In the genomic region with DNA sequence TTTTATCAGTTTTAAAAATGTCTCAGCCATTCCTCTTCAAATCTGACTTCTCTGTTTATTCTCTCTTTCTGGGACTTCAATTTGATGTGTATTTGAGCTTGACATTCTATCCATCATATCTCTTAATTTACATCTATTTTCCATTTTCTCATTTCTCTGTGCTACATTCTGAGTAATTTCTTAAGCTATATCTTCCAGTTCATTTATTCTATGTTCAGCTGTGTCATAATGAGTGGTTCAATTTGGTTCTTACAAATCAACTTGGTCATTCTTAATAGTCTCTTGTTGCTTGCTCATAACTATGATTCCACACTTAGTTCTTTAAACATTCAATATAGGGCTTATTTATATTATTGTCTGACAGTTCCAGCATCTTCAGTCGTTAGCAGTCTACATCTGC, we compare ENCODE assay signal across 19 cellular contexts. TPM values are rescaled to one million over a fixed set of nuclear protein-coding genes. Genes with fewer than 3 reads are reported as not detected.
A peak's percentile ranks its signal among the peaks of the same experiment; 100 is the strongest.
DNase-seq lines count a peak whose midpoint lies in the region; ATAC-seq and TF ChIP-seq lines count a peak whose summit lies in the region.
"Had no signal": no experiment of that assay in that cellular context is flagged by ENCODE, and none has a peak within 500 bp of the region (broad histone marks: within the 10 kb centered on the region; RNA-seq: fewer than 3 reads in every experiment).

No MANE protein-coding gene starts in this region.

- in situ Hi-C loops in gastrocnemius medialis (cut with MboI; ENCODE audit: low sequenced_read_pairs in 4 of 4): no loop called here

- no peaks in the 10 kb centered on the region for H3K4me1 Mint-ChIP-seq in activated naive CD8-positive, alpha-beta T cell (ENCODE audit: low read depth)
- no peaks in the 10 kb centered on the region for H3K4me1 Mint-ChIP-seq in activated naive CD8-positive, alpha-beta T cell treated with anti-CD3 and anti-CD28 coated beads, Interleukin-2, amount 50 U/mL, for 24 hours
- H3K4me1 Mint-ChIP-seq in activated T-helper 17 cell treated with anti-CD3 and anti-CD28 coated beads, Interleukin-2, amount 50 U/mL, for 72 hours: peaks cover 6% of the 10 kb centered on the region
- H3K4me1 Mint-ChIP-seq: CD4-positive, alpha-beta memory T cell had no signal

- no peak overlapping the region for H3K4me3 ChIP-seq in gastrocnemius medialis
- H3K4me3 ChIP-seq in WERI-Rb-1 (ENCODE audit: low read depth, low read length): no peak overlapping the region
- H3K4me3 ChIP-seq: GM23338 had no signal

- H3K36me3 ChIP-seq in gastrocnemius medialis (peaks cover 0 to 28% of the 10 kb centered on the region in 2 donors), WERI-Rb-1 (peaks cover 8% of the 10 kb centered on the region; the same call in 1 of the 2 replicates)

- no peaks in the 10 kb centered on the region for H3K9me3 Mint-ChIP-seq in activated naive CD8-positive, alpha-beta T cell (ENCODE audit: low read depth)
- no peaks in the 10 kb centered on the region for H3K9me3 Mint-ChIP-seq in activated naive CD8-positive, alpha-beta T cell treated with anti-CD3 and anti-CD28 coated beads, Interleukin-2, amount 50 U/mL, for 24 hours
- H3K9me3 Mint-ChIP-seq in activated T-helper 17 cell treated with anti-CD3 and anti-CD28 coated beads, Interleukin-2, amount 50 U/mL, for 72 hours: peaks cover 4% of the 10 kb centered on the region
- H3K9me3 Mint-ChIP-seq: GM23338, H9 had no signal

- H3K9me3 ChIP-seq in gastrocnemius medialis (no peaks in the 10 kb centered on the region), WERI-Rb-1 (ENCODE audit: severe bottlenecking) (no peaks in the 10 kb centered on the region)

- ATAC-seq in activated naive CD8-positive, alpha-beta T cell treated with anti-CD3 and anti-CD28 coated beads, Interleukin-2, amount 50 U/mL, for 24 hours: no peak
- peak; percentile 29 for ATAC-seq in activated T-helper 17 cell treated with anti-CD3 and anti-CD28 coated beads, Interleukin-2, amount 50 U/mL, for 72 hours (replicated peaks)
- no peak for ATAC-seq in gastrocnemius medialis
- ATAC-seq: HCT116 had no signal

- intact Hi-C loops in gastrocnemius medialis (cut with DNase I; ENCODE audit: low total_unique reads): no loop called here

- H3K27ac ChIP-seq in gastrocnemius medialis (peak overlapping the region; percentile 98 to 100 (median 98)), WERI-Rb-1 (no peak overlapping the region)

- H3K4me1 ChIP-seq in gastrocnemius medialis: peaks cover 67 to 70% of the 10 kb centered on the region in 2 donors

- DNase-seq in NCI-H510A treated with DMSO at 0.1 percent for 48 hours (lab: John Stamatoyannopoulos, UW): peak; percentile 68
- no peak for DNase-seq in NCI-H510A (lab: John Stamatoyannopoulos, UW)
- no peak for DNase-seq in activated naive CD8-positive, alpha-beta T cell treated with anti-CD3 and anti-CD28 coated beads, Interleukin-2, amount 50 U/mL, for 24 hours
- DNase-seq in gastrocnemius medialis: no peak
- no peak for DNase-seq in WERI-Rb-1
- DNase-seq: C1 segment of cervical spinal cord; Calu3; CD4-positive, alpha-beta memory T cell; COR-L47; DMS79 treated with DMSO at 0.1 percent for 48 hours; GF-D8; H9 had no signal

- H3K27me3 ChIP-seq in gastrocnemius medialis (no peaks in the 10 kb centered on the region), WERI-Rb-1 (ENCODE audit: insufficient read depth, low read depth, severe bottlenecking) (no peaks in the 10 kb centered on the region)

- TF ChIP-seq CTCF in gastrocnemius medialis (IDR thresholded peaks at IDR 0.05 in 4 of 5, conservative IDR thresholded peaks at IDR 0.05 in 1 of 5): no peak
- TF ChIP-seq CTCF in WERI-Rb-1 (IDR thresholded peaks at IDR 0.05; ENCODE audit: low read depth, low read length): no peak

- H3K27ac Mint-ChIP-seq in activated naive CD8-positive, alpha-beta T cell: peak overlapping the region; percentile 36
- H3K27ac Mint-ChIP-seq in activated naive CD8-positive, alpha-beta T cell treated with anti-CD3 and anti-CD28 coated beads, Interleukin-2, amount 50 U/mL, for 24 hours: no peak overlapping the region
- H3K27ac Mint-ChIP-seq in activated T-helper 17 cell treated with anti-CD3 and anti-CD28 coated beads, Interleukin-2, amount 50 U/mL, for 72 hours: no peak overlapping the region
- H3K27ac Mint-ChIP-seq: GM23338, H9 had no signal

- peaks cover 15% of the 10 kb centered on the region for H3K36me3 Mint-ChIP-seq in activated naive CD8-positive, alpha-beta T cell
- H3K36me3 Mint-ChIP-seq in activated naive CD8-positive, alpha-beta T cell treated with anti-CD3 and anti-CD28 coated beads, Interleukin-2, amount 50 U/mL, for 24 hours (ENCODE audit: low read depth): peaks cover 2% of the 10 kb centered on the region
- H3K36me3 Mint-ChIP-seq in activated T-helper 17 cell treated with anti-CD3 and anti-CD28 coated beads, Interleukin-2, amount 50 U/mL, for 72 hours (ENCODE audit: low read depth): peaks cover 5% of the 10 kb centered on the region

- no peak for TF ChIP-seq POLR2A in gastrocnemius medialis (IDR thresholded peaks at IDR 0.05)

- no peak overlapping the region for H3K4me3 Mint-ChIP-seq in activated naive CD8-positive, alpha-beta T cell
- H3K4me3 Mint-ChIP-seq in activated naive CD8-positive, alpha-beta T cell treated with anti-CD3 and anti-CD28 coated beads, Interleukin-2, amount 50 U/mL, for 24 hours: no peak overlapping the region
- H3K4me3 Mint-ChIP-seq in activated T-helper 17 cell treated with anti-CD3 and anti-CD28 coated beads, Interleukin-2, amount 50 U/mL, for 72 hours: no peak overlapping the region
- H3K4me3 Mint-ChIP-seq: CD4-positive, alpha-beta memory T cell; GM23338; H9 had no signal

- H3K27me3 Mint-ChIP-seq in activated naive CD8-positive, alpha-beta T cell: no peaks in the 10 kb centered on the region
- H3K27me3 Mint-ChIP-seq in activated naive CD8-positive, alpha-beta T cell treated with anti-CD3 and anti-CD28 coated beads, Interleukin-2, amount 50 U/mL, for 24 hours: no peaks in the 10 kb centered on the region
- H3K27me3 Mint-ChIP-seq in activated T-helper 17 cell treated with anti-CD3 and anti-CD28 coated beads, Interleukin-2, amount 50 U/mL, for 72 hours: no peaks in the 10 kb centered on the region
- H3K27me3 Mint-ChIP-seq: CD4-positive, alpha-beta memory T cell had no signal

RNA-seq across cellular contexts. Expression of gene CKMT2, which starts 16.9 kb away (rescaled TPM):
- total RNA-seq in activated T-helper 17 cell treated with anti-CD3 and anti-CD28 coated beads, Interleukin-2, amount 50 U/mL, for 72 hours: not detected
- 1,000 to 10,000 TPM in 2 of 4 donors, 100 to 1,000 TPM in 2; 550 to 1,114 (median 879) TPM for total RNA-seq in gastrocnemius medialis
- total RNA-seq: A673; Calu3; CD4-positive, alpha-beta memory T cell; Daoy; G401 had no signal

RNA-seq across cellular contexts. Expression of gene ZCCHC9, which starts 51.4 kb away (rescaled TPM):
- total RNA-seq in activated T-helper 17 cell treated with anti-CD3 and anti-CD28 coated beads, Interleukin-2, amount 50 U/mL, for 72 hours: 10 to 100 TPM; 34.9 to 43.5 TPM
- total RNA-seq in gastrocnemius medialis: 10 to 100 TPM in 3 of 4 donors, 1 to 10 TPM in 1; 8.0 to 15.7 (median 12.3) TPM

Comparison
In these comparisons a context has a peak if more than half of its experiments do, and no peak if none do; other contexts are left out.
1. RNA of gene CKMT2, which starts 16.9 kb away (total RNA-seq): 550 to 1,114 TPM in gastrocnemius medialis; not detected in activated T-helper 17 cell treated with anti-CD3 and anti-CD28 coated beads, Interleukin-2, amount 50 U/mL, for 72 hours; every median in the first group is over 100 times any median in the second.